8 cellular contexts compared by ENCODE assay signal in the genomic region with DNA sequence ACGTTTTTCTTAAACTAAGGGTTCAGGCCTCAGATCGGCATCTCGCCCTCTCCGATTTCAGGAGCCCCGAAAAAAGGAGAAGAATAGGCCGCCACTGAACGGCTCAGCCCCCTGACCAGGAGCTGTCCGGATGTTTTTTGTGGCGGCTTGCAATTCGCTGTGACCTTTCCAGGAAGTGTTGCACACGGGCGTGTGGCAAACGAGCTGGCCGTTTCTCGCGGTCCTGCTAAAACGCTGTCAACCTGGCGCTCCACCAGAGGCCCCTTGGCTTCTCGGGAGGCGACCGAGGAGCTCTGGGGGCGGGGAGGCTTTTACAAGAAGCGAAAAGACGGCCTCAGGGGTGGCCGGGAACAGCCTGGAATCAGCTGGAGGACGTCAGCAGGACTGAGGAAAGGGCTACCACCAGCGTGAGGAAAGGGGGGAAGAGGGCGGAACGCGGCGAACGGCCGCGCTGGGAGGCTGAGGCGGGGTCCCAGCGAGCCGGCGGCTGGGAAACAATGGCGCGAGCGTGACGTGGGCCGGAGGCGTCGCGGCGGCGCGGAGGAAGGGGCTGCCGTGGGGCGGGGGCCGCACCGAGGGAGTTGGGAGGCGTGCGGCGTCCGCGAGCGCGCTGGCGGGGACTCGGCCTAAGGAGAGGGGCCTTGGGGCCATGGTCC.
DNase-seq lines count a peak whose midpoint lies in the region; ATAC-seq and TF ChIP-seq lines count a peak whose summit lies in the region.

No MANE protein-coding gene starts in this region.

- ATAC-seq in HG02884 (IDR thresholded peaks at IDR 0.05; ENCODE audit: unreplicated experiment): peak; percentile 39
- peak; percentile 46 to 50 for ATAC-seq in activated CD4-positive, CD25-positive, alpha-beta regulatory T cell treated with anti-CD3 and anti-CD28 coated beads, Interleukin-2, amount 50 U/mL, for 24 hours

- TF ChIP-seq CTCF in choroid plexus epithelial cell (conservative IDR thresholded peaks at IDR 0.05; ENCODE audit: low read depth, low read length): no peak

- peak overlapping the region; percentile 85 for H3K4me3 ChIP-seq in choroid plexus epithelial cell (ENCODE audit: low read depth, low read length)

- peak; percentile 3 for DNase-seq in NCI-H2107 (lab: John Stamatoyannopoulos, UW)
- no peak for DNase-seq in NCI-H2107 treated with DMSO at 0.1 percent for 48 hours (lab: John Stamatoyannopoulos, UW; ENCODE audit: unreplicated experiment)
- peak; percentile 63 for DNase-seq in NCI-H226
- DNase-seq in choroid plexus epithelial cell (ENCODE audit: low read depth): peak; percentile 80
- DNase-seq in kidney tubule cell (ENCODE audit: low spot score): peak; percentile 84
- peak; percentile 27 to 38 for DNase-seq in stimulated activated CD4-positive, alpha-beta T cell treated with anti-CD3 and anti-CD28 coated beads, Interleukin-15, amount 100 ng/mL, for 48 hours (ENCODE audit: low read depth in 2 of 2)
